25 cellular contexts compared by ENCODE assay signal in the genomic region with DNA sequence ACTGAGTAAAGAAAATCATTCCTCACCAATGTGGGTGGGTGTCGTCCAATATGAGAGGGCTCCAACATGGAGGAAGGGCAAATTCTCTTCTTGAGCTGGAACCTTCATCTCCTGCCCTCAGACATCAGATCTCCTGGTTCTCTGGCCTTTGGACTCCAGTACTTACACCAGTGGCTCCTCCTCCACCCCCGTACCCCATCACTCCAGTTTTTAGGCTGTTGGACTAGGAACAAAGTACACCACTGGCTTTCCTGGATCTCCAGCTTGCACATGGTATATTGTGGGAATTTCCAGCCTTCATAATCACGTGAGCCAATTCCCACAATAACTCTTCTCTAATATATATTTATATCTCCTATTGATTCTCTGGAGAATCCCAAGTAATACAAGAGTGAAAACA.
"Had no signal": no experiment of that assay in that cellular context is flagged by ENCODE, and none has a peak within 500 bp of the region (broad histone marks: within the 10 kb centered on the region; RNA-seq: fewer than 3 reads in every experiment).

No MANE protein-coding gene starts in this region.

- DNase-seq: colonic mucosa; cortex of kidney; effector CD8-positive, alpha-beta T cell; effector memory CD8-positive, alpha-beta T cell; endodermal cell; erythroblast; esophagus squamous epithelium; foreskin fibroblast; heart left ventricle; hypothalamus; immature natural killer cell; islet precursor cell; kidney; kidney glomerular epithelial cell; left lung; left ventricle myocardium superior; lower lobe of right lung; mesenchymal stem cell; naive thymus-derived CD4-positive, alpha-beta T cell had no signal

- H3K27ac Mint-ChIP-seq: dendritic cell treated with granulocyte-macrophage colony-stimulating factor and Interleukin-4, amounts not matched to agents 40 ng/mL and 50 ng/mL, for 4 days; effector memory CD8-positive, alpha-beta T cell; endodermal cell; immature natural killer cell; mesothelial cell of epicardium; naive thymus-derived CD4-positive, alpha-beta T cell had no signal

- H3K4me2 ChIP-seq: hepatocyte had no signal

- H3K4me1 ChIP-seq: colonic mucosa, esophagus squamous epithelium, gastroesophageal sphincter, heart left ventricle, left lung, lower lobe of right lung had no signal

- H3K9me3 Mint-ChIP-seq: dendritic cell treated with granulocyte-macrophage colony-stimulating factor and Interleukin-4, amounts not matched to agents 40 ng/mL and 50 ng/mL, for 4 days; endodermal cell; mesothelial cell of epicardium had no signal

- H3K9me3 ChIP-seq: colonic mucosa, esophagus squamous epithelium, gastroesophageal sphincter, left lung, lower lobe of right lung had no signal

- ATAC-seq: effector memory CD8-positive, alpha-beta T cell; esophagus mucosa; gastroesophageal sphincter; heart left ventricle; left lung; left ventricle myocardium superior; lower lobe of right lung; naive thymus-derived CD4-positive, alpha-beta T cell had no signal

- H3K36me3 Mint-ChIP-seq: immature natural killer cell; mesothelial cell of epicardium; naive thymus-derived CD4-positive, alpha-beta T cell had no signal

- H3K27me3 ChIP-seq: colonic mucosa, esophagus squamous epithelium, gastroesophageal sphincter, heart left ventricle, hepatocyte, left lung had no signal

- H2AFZ ChIP-seq: hepatocyte had no signal

- H3K79me2 ChIP-seq: hepatocyte had no signal

- H3K4me3 ChIP-seq: colonic mucosa, esophagus squamous epithelium, gastroesophageal sphincter, hepatocyte, left lung, lower lobe of right lung had no signal

- H3K27me3 Mint-ChIP-seq: dendritic cell treated with granulocyte-macrophage colony-stimulating factor and Interleukin-4, amounts not matched to agents 40 ng/mL and 50 ng/mL, for 4 days; effector memory CD8-positive, alpha-beta T cell; naive thymus-derived CD4-positive, alpha-beta T cell had no signal

- H3K4me1 Mint-ChIP-seq: endodermal cell; immature natural killer cell; naive thymus-derived CD4-positive, alpha-beta T cell had no signal

- H3K4me3 Mint-ChIP-seq: dendritic cell treated with granulocyte-macrophage colony-stimulating factor and Interleukin-4, amounts not matched to agents 40 ng/mL and 50 ng/mL, for 4 days; effector memory CD8-positive, alpha-beta T cell; endodermal cell; immature natural killer cell; mesothelial cell of epicardium; naive thymus-derived CD4-positive, alpha-beta T cell had no signal

- H3K36me3 ChIP-seq: colonic mucosa, esophagus squamous epithelium, gastroesophageal sphincter, heart left ventricle, left lung, lower lobe of right lung had no signal

- H3K27ac ChIP-seq: colonic mucosa, epithelial cell of prostate, esophagus squamous epithelium, gastroesophageal sphincter, heart left ventricle, hepatocyte, left lung, lower lobe of right lung had no signal
